ENCODE assay signal across 18 cellular contexts in genomic region chr6:41273699-41274098, GRCh38. TPM values are rescaled to one million over a fixed set of nuclear protein-coding genes. Genes with fewer than 3 reads are reported as not detected.
"Had no signal": no experiment of that assay in that cellular context is flagged by ENCODE, and none has a peak within 500 bp of the region (broad histone marks: within the 10 kb centered on the region; RNA-seq: fewer than 3 reads in every experiment).

No MANE protein-coding gene starts in this region.

- H3K9me3 ChIP-seq: body of pancreas, transverse colon had no signal

- H3K36me3 ChIP-seq: transverse colon had no signal

- H3K4me1 ChIP-seq: body of pancreas had no signal

- DNase-seq: activated CD4-positive, alpha-beta T cell treated with anti-CD3 and anti-CD28 coated beads, Interleukin-2, amount 50 U/mL, for 1 hour; activated gamma-delta T cell; activated T-cell treated with anti-CD3 and anti-CD28 coated beads, Interleukin-2, amount 50 U/mL, for 4 hours; body of pancreas; effector memory CD4-positive, alpha-beta T cell; foreskin melanocyte; midbrain; stimulated activated CD4-positive, alpha-beta T cell treated with anti-CD3 and anti-CD28 coated beads, Interleukin-15, amount 100 ng/mL, for 24 hours; stimulated activated CD4-positive, alpha-beta T cell treated with anti-CD3 and anti-CD28 coated beads, Interleukin-4, amount 100 ng/mL, for 1 hour; stimulated activated naive B cell treated with anti-CD40 and anti-IgM and Interleukin-4, amounts not matched to agents 10 μg/mL and 1 μg/mL and 100 μg/mL, for 72 hours; substantia nigra; T-cell; T-helper 9 cell; transverse colon had no signal

- H3K9me3 Mint-ChIP-seq: activated T-cell treated with anti-CD3 and anti-CD28 coated beads, Interleukin-2, amount 50 U/mL, for 4 hours; stimulated activated naive B cell treated with anti-CD40 and anti-IgM and Interleukin-4, amounts not matched to agents 10 μg/mL and 1 μg/mL and 100 μg/mL, for 72 hours; T-cell had no signal

- H3K4me3 ChIP-seq: body of pancreas, lung, transverse colon had no signal

- H3K27ac Mint-ChIP-seq: activated naive CD4-positive, alpha-beta T cell treated with anti-CD3 and anti-CD28 coated beads, Interleukin-2, amount 50 U/mL, for 72 hours; stimulated activated naive B cell treated with anti-CD40 and anti-IgM and Interleukin-4, amounts not matched to agents 10 μg/mL and 1 μg/mL and 100 μg/mL, for 72 hours; T-cell had no signal

- H3K27ac ChIP-seq: transverse colon had no signal

- H3K4me3 Mint-ChIP-seq: activated T-cell treated with anti-CD3 and anti-CD28 coated beads, Interleukin-2, amount 50 U/mL, for 4 hours; stimulated activated naive B cell treated with anti-CD40 and anti-IgM and Interleukin-4, amounts not matched to agents 10 μg/mL and 1 μg/mL and 100 μg/mL, for 72 hours; T-cell had no signal

- H3K27me3 Mint-ChIP-seq: stimulated activated naive B cell treated with anti-CD40 and anti-IgM and Interleukin-4, amounts not matched to agents 10 μg/mL and 1 μg/mL and 100 μg/mL, for 72 hours; T-cell had no signal

- H3K36me3 Mint-ChIP-seq: activated naive CD4-positive, alpha-beta T cell treated with anti-CD3 and anti-CD28 coated beads, Interleukin-2, amount 50 U/mL, for 72 hours; stimulated activated naive B cell treated with anti-CD40 and anti-IgM and Interleukin-4, amounts not matched to agents 10 μg/mL and 1 μg/mL and 100 μg/mL, for 72 hours; T-cell had no signal

- H3K27me3 ChIP-seq: body of pancreas, transverse colon had no signal

RNA-seq across cellular contexts. Expression of gene TREM1, which starts 12.8 kb away (rescaled TPM):
- total RNA-seq: activated T-cell treated with anti-CD3 and anti-CD28 coated beads, Interleukin-2, amount 50 U/mL, for 4 hours; body of pancreas; fibroblast of lung had no signal

RNA-seq across cellular contexts. Expression of gene TREML4, which starts 45.5 kb away (rescaled TPM):
- total RNA-seq: activated naive CD4-positive, alpha-beta T cell treated with anti-CD3 and anti-CD28 coated beads, Interleukin-2, amount 50 U/mL, for 72 hours; activated T-cell treated with anti-CD3 and anti-CD28 coated beads, Interleukin-2, amount 50 U/mL, for 4 hours; body of pancreas; fibroblast of lung; skeletal muscle tissue; T-cell; transverse colon had no signal
